ENCODE assay signal across 22 cellular contexts in the genomic region with DNA sequence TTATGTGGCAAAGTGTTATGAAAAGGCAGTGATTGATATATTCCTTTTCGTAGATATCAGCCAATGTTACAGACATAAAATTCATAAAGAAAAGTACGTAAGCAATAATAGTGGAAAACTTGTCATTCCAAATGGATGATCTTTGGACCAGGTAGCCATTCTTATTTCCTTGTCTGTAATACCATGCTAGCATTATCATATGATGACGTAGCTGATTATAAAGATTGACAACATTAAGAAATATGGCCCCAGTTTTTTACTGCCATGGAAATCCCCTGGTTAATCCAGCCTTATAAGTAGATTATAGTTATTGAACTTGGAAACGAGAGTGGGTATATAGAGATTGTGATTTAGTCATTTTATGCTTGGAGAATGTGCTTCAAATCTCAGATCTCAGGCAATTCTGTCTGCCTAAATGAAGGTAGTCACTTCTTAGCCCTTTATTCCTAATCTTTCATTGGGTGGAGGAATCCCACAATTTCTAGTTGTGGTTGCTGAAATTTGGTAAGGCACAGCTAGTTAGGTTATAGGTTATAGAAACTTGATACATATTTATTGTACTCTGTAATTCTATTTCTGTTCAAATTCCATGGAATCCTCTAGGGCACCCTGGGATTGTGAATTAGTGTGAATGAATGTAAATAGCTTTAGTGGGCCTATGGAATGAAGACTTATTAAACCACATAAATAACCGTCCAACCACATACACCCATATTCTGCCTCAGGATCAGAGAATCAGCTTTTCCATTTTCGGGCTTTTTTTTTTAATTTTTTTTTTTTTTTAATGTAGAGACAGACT.
"Had no signal": no experiment of that assay in that cellular context is flagged by ENCODE, and none has a peak within 500 bp of the region (broad histone marks: within the 10 kb centered on the region; RNA-seq: fewer than 3 reads in every experiment).

No MANE protein-coding gene starts in this region.

- H3K4me1 ChIP-seq: gastrocnemius medialis, parathyroid adenoma, right atrium auricular region had no signal

- DNase-seq: activated CD4-positive, alpha-beta T cell treated with anti-CD3 and anti-CD28 coated beads for 36 hours; activated CD4-positive, CD25-positive, alpha-beta regulatory T cell; activated CD8-positive, alpha-beta memory T cell treated with anti-CD3 and anti-CD28 coated beads, Interleukin-2, amount 10 ng/mL, durations not matched to agents 7 days and 5 days; activated CD8-positive, alpha-beta T cell treated with anti-CD3 and anti-CD28 coated beads, Interleukin-2, amount 10 ng/mL, durations not matched to agents 7 days and 5 days; activated naive CD4-positive, alpha-beta T cell; activated T-cell treated with anti-CD3 and anti-CD28 coated beads, Interleukin-2, amount 50 U/mL, for 48 hours; anterior cingulate cortex; brain microvascular endothelial cell; gastrocnemius medialis; islet precursor cell; mammary epithelial cell; naive thymus-derived CD4-positive, alpha-beta T cell; nucleus accumbens; stimulated activated CD4-positive, alpha-beta T cell treated with anti-CD3 and anti-CD28 coated beads, Interleukin-4, amount 100 ng/mL, for 24 hours; trophoblast cell had no signal

- H3K27me3 ChIP-seq: brain microvascular endothelial cell, gastrocnemius medialis, hepatocyte, right atrium auricular region had no signal

- H3K27ac ChIP-seq: brain microvascular endothelial cell, gastrocnemius medialis, hepatocyte, parathyroid adenoma, right atrium auricular region, thoracic aorta had no signal

- H3K4me3 ChIP-seq: gastrocnemius medialis, hepatocyte, right atrium auricular region, thoracic aorta had no signal

- ATAC-seq: activated CD4-positive, alpha-beta T cell treated with anti-CD3 and anti-CD28 coated beads for 36 hours; activated CD8-positive, alpha-beta memory T cell treated with anti-CD3 and anti-CD28 coated beads, Interleukin-2, amount 10 ng/mL, durations not matched to agents 7 days and 5 days; activated CD8-positive, alpha-beta T cell treated with anti-CD3 and anti-CD28 coated beads, Interleukin-2, amount 10 ng/mL, durations not matched to agents 7 days and 5 days; activated naive CD4-positive, alpha-beta T cell treated with anti-CD3 and anti-CD28 coated beads, Interleukin-2, amount 50 U/mL, for 72 hours; esophagus mucosa; gastrocnemius medialis; naive thymus-derived CD4-positive, alpha-beta T cell; stimulated activated effector memory CD8-positive, alpha-beta T cell treated with anti-CD3 and anti-CD28 coated beads, Interleukin-12 subunit alpha, Interleukin-12 subunit beta, amount 100 ng/mL, for 72 hours had no signal

- H3K9ac ChIP-seq: parathyroid adenoma had no signal

- H3K9me3 ChIP-seq: gastrocnemius medialis, right atrium auricular region had no signal

- H3K36me3 ChIP-seq: brain microvascular endothelial cell, gastrocnemius medialis, right atrium auricular region, thoracic aorta had no signal

- H3K4me2 ChIP-seq: hepatocyte had no signal

- H2AFZ ChIP-seq: hepatocyte, parathyroid adenoma had no signal
